8 cellular contexts compared by ENCODE assay signal in genomic region chr3:46812237-46812791, GRCh38. TPM values are rescaled to one million over a fixed set of nuclear protein-coding genes. Genes with fewer than 3 reads are reported as not detected.
DNase-seq lines count a peak whose midpoint lies in the region; ATAC-seq, FAIRE-seq and TF ChIP-seq lines count a peak whose summit lies in the region.

No MANE protein-coding gene starts in this region.

- H3K27me3 ChIP-seq in astrocyte (ENCODE audit: insufficient read depth, low read length) = peaks cover 17% of the 10 kb centered on the region
- peaks cover 11% of the 10 kb centered on the region for H3K27me3 ChIP-seq in iPS-18a (ENCODE audit: control insufficient read depth, insufficient read depth, low read length)

- H3K36me3 Mint-ChIP-seq in astrocyte (ENCODE audit: low read depth, unreplicated experiment) = peaks cover 5% of the 10 kb centered on the region

- H3K9me3 ChIP-seq in astrocyte (ENCODE audit: insufficient read depth, low read depth, low read length) = no peaks in the 10 kb centered on the region
- no peaks in the 10 kb centered on the region for H3K9me3 ChIP-seq in iPS-18a (ENCODE audit: control insufficient read depth, low read depth, low read length)

- H3K4me1 ChIP-seq in astrocyte (ENCODE audit: insufficient read depth, low read length) (peaks cover 4% of the 10 kb centered on the region), iPS-18a (ENCODE audit: control insufficient read depth, low read depth, low read length) (peaks cover 9% of the 10 kb centered on the region)

- no peak for ATAC-seq in GM21515 (IDR thresholded peaks at IDR 0.05; ENCODE audit: unreplicated experiment)

- H3K27ac ChIP-seq in astrocyte (ENCODE audit: low read depth, low read length) (no peak overlapping the region), iPS-18a (ENCODE audit: low read length) (no peak overlapping the region)

- H3K36me3 ChIP-seq in astrocyte (ENCODE audit: insufficient read depth, low read length) (no peaks in the 10 kb centered on the region), iPS-18a (ENCODE audit: control insufficient read depth, low read depth, low read length) (no peaks in the 10 kb centered on the region)

- no peak overlapping the region for H3K9ac ChIP-seq in astrocyte (ENCODE audit: low read length)
- peak overlapping the region; percentile 37 for H3K9ac ChIP-seq in iPS-18a (ENCODE audit: low read length)

- no peak for FAIRE-seq in astrocyte (lab: Jason Lieb, UNC)

- DNase-seq in GM20000 (ENCODE audit: low spot score) (peak; percentile 67), T-helper 1 cell (peak; percentile 51 to 65 (median 60)), astrocyte (ENCODE audit: low read depth) (peak; percentile 30), AML-193 (lab: John Stamatoyannopoulos, UW) (no peak), COR-L47 (lab: John Stamatoyannopoulos, UW) (no peak)
- DNase-seq in stimulated activated CD4-positive, alpha-beta T cell treated with anti-CD3 and anti-CD28 coated beads, Interleukin-15, amount 100 ng/mL, for 1 hour (ENCODE audit: low read depth in 1 of 2, low spot score in 1 of 2) = peak; percentile 39 to 70

- H3K27ac Mint-ChIP-seq in astrocyte (ENCODE audit: unreplicated experiment) = no peak overlapping the region

- peaks cover 12% of the 10 kb centered on the region for H3K9me3 Mint-ChIP-seq in astrocyte (ENCODE audit: unreplicated experiment)

- H3K4me2 ChIP-seq in astrocyte (ENCODE audit: low read length) = peak overlapping the region; percentile 81

- H3K79me2 ChIP-seq in astrocyte (ENCODE audit: insufficient read depth, low read length) = no peaks in the 10 kb centered on the region

- no peaks in the 10 kb centered on the region for H4K20me1 ChIP-seq in astrocyte (ENCODE audit: insufficient read depth, low read length)

- no peak overlapping the region for H3K4me3 ChIP-seq in astrocyte (ENCODE audit: insufficient read depth, low read depth, low read length)
- peak overlapping the region; percentile 61 for H3K4me3 ChIP-seq in iPS-18a (ENCODE audit: low read length)

- peak overlapping the region; percentile 70 for H3K4me3 Mint-ChIP-seq in astrocyte (ENCODE audit: unreplicated experiment)

- H3K4me1 Mint-ChIP-seq in astrocyte (ENCODE audit: low read depth, unreplicated experiment) = peaks cover 3% of the 10 kb centered on the region

- peaks cover 55% of the 10 kb centered on the region for H3K27me3 Mint-ChIP-seq in astrocyte (ENCODE audit: low read depth, unreplicated experiment)

- peak overlapping the region; percentile 86 for H2AFZ ChIP-seq in astrocyte (ENCODE audit: low read depth, low read length)

- TF ChIP-seq CTCF in GM20000 (IDR thresholded peaks at IDR 0.05; ENCODE audit: extremely low read depth, missing control alignments) (no peak), astrocyte (IDR thresholded peaks at IDR 0.05; ENCODE audit: insufficient read depth, low read depth, low read length) (no peak)

RNA-seq across cellular contexts. Expression of gene MYL3, which starts 50.9 kb away (rescaled TPM):
- total RNA-seq in astrocyte = 0.43 and 0.89 TPM in 2 replicates

Comparison
In these comparisons a context has a peak if more than half of its experiments do, and no peak if none do; other contexts are left out.
1. DNase-seq: peak in GM20000 (single experiment), T-helper 1 cell (5 of 5), astrocyte (single experiment) and stimulated activated CD4-positive, alpha-beta T cell treated with anti-CD3 and anti-CD28 coated beads, Interleukin-15, amount 100 ng/mL, for 1 hour (2 of 2); none in AML-193 (0 of 2) and COR-L47 (single experiment).